In the genomic region with DNA sequence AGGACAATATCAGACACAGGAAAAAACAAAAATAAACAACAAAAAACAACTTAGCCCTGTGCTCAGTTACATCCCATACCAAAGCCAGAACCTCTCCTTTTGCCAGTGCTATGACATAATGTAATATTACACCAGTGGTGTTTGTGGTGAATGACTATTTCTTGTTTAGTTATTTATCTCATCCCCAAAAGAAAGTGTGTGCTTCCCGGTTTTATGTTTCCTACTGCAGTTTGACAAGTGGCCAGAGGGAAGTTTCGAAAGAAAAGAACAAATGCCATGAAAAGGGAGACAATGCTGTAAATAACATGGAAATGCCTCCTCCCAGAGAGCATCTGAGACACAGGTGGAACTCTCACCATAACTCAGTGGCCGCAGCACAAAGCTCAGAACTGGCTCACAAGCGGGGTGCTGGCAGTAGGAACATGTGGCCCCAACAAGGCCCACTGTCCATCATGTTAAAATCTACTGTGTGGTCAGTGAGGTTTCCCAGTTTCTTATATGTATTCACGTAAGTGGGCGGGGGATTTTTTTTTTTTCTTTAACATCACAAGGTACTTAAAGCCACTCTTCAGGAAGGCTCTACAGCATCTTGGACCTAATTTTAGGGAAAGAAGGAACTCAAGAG, we compare ENCODE assay signal across 1 cellular context.
A peak's percentile ranks its signal among the peaks of the same experiment; 100 is the strongest.
TF ChIP-seq lines count a peak whose summit lies in the region.

No MANE protein-coding gene starts in this region.

TF ChIP-seq in GM12878, 131 proteins besides CTCF, POLR2A, EP300 and RAD21 (continued from another document):
- TF ChIP-seq, protein P1, sequence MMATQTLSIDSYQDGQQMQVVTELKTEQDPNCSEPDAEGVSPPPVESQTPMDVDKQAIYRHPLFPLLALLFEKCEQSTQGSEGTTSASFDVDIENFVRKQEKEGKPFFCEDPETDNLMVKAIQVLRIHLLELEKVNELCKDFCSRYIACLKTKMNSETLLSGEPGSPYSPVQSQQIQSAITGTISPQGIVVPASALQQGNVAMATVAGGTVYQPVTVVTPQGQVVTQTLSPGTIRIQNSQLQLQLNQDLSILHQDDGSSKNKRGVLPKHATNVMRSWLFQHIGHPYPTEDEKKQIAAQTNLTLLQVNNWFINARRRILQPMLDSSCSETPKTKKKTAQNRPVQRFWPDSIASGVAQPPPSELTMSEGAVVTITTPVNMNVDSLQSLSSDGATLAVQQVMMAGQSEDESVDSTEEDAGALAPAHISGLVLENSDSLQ (IDR thresholded peaks at IDR 0.05), result peak; percentile 88
- TF ChIP-seq, protein P2, sequence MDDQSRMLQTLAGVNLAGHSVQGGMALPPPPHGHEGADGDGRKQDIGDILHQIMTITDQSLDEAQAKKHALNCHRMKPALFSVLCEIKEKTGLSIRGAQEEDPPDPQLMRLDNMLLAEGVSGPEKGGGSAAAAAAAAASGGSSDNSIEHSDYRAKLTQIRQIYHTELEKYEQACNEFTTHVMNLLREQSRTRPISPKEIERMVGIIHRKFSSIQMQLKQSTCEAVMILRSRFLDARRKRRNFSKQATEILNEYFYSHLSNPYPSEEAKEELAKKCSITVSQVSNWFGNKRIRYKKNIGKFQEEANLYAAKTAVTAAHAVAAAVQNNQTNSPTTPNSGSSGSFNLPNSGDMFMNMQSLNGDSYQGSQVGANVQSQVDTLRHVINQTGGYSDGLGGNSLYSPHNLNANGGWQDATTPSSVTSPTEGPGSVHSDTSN (IDR thresholded peaks at IDR 0.05; ENCODE audit: insufficient replicate concordance, low read depth, low read length), result peak; percentile 25
- TF ChIP-seq ZBED1 (IDR thresholded peaks at IDR 0.05; ENCODE audit: borderline replicate concordance) (no peak), RAD51 (IDR thresholded peaks at IDR 0.05) (0 out of 2 replicates have a peak, but pooled peaks have one; percentile 13), SMAD1 (IDR thresholded peaks at IDR 0.05; ENCODE audit: low read depth, partially characterized antibody) (no peak)
